ENCODE assay signal across 7 cellular contexts in the genomic region with DNA sequence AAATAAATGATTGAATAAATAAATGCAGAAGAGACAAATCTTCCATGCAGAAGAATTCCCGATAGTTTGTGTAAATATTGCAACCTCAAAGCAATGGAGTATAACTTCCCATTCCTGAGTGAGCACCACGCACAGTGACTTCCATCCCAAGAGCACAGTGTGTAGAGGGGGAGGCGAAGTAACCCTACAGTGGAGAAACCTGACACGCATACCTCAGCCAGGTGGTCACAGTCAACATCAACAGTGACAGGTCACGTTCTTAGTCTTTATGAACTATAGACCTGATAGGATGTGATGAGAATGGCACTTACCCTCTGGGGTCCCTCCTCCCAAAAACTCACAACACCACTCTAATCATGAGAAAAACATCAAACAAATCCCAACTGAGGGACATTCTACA.
"Had no signal": no experiment of that assay in that cellular context is flagged by ENCODE, and none has a peak within 500 bp of the region (broad histone marks: within the 10 kb centered on the region; RNA-seq: fewer than 3 reads in every experiment).

No MANE protein-coding gene starts in this region.

- H3K4me3 ChIP-seq: GM23338 had no signal

- FAIRE-seq: H1, H54, HTR-8/SVneo had no signal

- DNase-seq: H9, HCEC 1CT, IMR-90 had no signal
